In the genomic region with DNA sequence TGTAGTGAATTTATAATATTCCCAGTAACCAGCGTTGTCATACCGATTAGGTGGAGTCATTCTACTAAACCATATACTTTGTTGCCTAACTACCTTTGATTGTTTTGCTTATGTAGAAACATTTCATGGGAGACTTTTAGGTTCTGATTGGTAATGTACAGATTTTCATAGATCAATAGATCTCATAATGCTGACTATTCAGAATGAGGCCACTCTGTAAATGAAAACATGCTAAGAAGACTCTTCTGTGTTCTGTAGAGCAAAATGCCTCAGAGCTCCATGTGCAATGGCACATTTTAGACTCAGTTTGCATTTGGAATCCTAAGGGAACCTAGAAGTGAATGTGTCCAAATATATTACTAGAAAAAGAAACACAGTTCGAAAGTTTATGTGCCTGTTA, we compare ENCODE assay signal across 1 cellular context.
TF ChIP-seq lines count a peak whose summit lies in the region.

No MANE protein-coding gene starts in this region.

TF ChIP-seq in A549, 52 proteins besides CTCF, POLR2A, EP300 and RAD21 (continued from another document):
- TF ChIP-seq REST (IDR thresholded peaks at IDR 0.05) (no peak), CBX8 (IDR thresholded peaks at IDR 0.05) (no peak), NFE2L2 (conservative IDR thresholded peaks at IDR 0.05; ENCODE audit: low read length) (no peak), MAFK (IDR thresholded peaks at IDR 0.05; ENCODE audit: partially characterized antibody) (peak; percentile 10), POLR2AphosphoS2 (conservative IDR thresholded peaks at IDR 0.05; ENCODE audit: low read length) (no peak)
